In the genomic region with DNA sequence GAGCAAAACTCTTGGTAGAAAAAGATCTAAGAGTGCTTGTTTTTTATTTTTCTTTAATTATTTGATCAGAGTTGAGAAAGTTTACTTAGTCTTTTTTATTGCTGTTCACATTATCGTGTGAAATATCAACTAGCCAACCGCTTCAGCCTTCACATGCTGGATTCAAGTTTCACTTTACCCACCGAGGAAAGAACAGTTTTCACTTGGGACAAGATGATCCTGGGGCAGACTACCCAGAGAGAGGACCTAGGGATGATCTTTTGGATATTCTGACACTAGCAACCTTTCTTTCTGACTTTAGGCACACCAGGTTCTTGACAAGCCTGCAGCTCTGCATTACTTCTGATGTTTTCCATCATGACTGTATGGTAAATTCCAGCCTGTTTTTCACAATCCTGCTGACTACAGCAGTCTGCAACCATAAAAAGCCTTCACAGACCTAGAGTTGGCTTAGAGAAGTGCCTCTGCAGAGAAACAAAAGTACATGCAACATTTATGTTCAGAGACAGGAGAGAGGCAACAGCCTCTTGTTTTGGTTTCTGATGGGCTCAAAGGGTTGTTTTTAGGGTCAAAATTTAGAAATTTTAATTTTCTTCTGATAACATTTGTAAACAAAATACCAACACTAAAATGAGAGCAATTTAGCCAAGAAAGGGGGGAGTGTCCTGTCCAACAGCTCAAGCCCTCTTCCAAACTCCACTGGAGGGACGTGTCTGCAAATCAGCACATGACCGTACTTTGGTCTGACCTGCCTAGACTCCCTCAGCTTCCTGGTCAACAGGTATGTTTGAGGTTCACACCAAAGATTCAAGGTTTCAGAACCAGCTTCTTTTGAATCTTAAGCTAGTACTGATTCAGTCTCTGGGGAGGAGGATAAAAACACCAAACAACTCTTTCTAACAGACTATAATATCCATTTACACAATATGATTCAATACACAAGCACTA, we compare ENCODE assay signal across 10 cellular contexts. TPM values are rescaled to one million over a fixed set of nuclear protein-coding genes. Genes with fewer than 3 reads are reported as not detected.
DNase-seq lines count a peak whose midpoint lies in the region; ATAC-seq, FAIRE-seq and TF ChIP-seq lines count a peak whose summit lies in the region.
"Had no signal": no experiment of that assay in that cellular context is flagged by ENCODE, and none has a peak within 500 bp of the region (broad histone marks: within the 10 kb centered on the region; RNA-seq: fewer than 3 reads in every experiment).

No MANE protein-coding gene starts in this region.

- peak overlapping the region; percentile 54 for H2AFZ ChIP-seq in astrocyte (ENCODE audit: low read depth, low read length)
- H2AFZ ChIP-seq in Karpas-422 (ENCODE audit: low read length), result no peak overlapping the region

- H3K9me3 ChIP-seq in astrocyte (ENCODE audit: insufficient read depth, low read depth, low read length) (no peaks in the 10 kb centered on the region), left ventricle myocardium inferior (replicated peaks) (no peaks in the 10 kb centered on the region), Karpas-422 (ENCODE audit: low read length) (no peaks in the 10 kb centered on the region)

- peaks cover 4% of the 10 kb centered on the region for H3K4me1 ChIP-seq in astrocyte (ENCODE audit: insufficient read depth, low read length)
- peaks cover 17% of the 10 kb centered on the region for H3K4me1 ChIP-seq in left ventricle myocardium inferior
- H3K4me1 ChIP-seq in Karpas-422 (ENCODE audit: low read length), result no peaks in the 10 kb centered on the region

- H3K4me3 ChIP-seq in astrocyte (ENCODE audit: insufficient read depth, low read depth, low read length) (peak overlapping the region; percentile 12), left ventricle myocardium inferior (peak overlapping the region; percentile 61), Karpas-422 (ENCODE audit: low read length) (no peak overlapping the region)

- H3K36me3 ChIP-seq in astrocyte (ENCODE audit: insufficient read depth, low read length) (no peaks in the 10 kb centered on the region), left ventricle myocardium inferior (no peaks in the 10 kb centered on the region), Karpas-422 (ENCODE audit: insufficient read depth, low read length) (no peaks in the 10 kb centered on the region)

- ATAC-seq in HG03457 (IDR thresholded peaks at IDR 0.05; ENCODE audit: unreplicated experiment) (no peak), GM19328 (IDR thresholded peaks at IDR 0.05; ENCODE audit: unreplicated experiment) (no peak), HG03439 (IDR thresholded peaks at IDR 0.05; ENCODE audit: unreplicated experiment) (no peak)

- peaks cover 2% of the 10 kb centered on the region for H3K27me3 Mint-ChIP-seq in astrocyte (ENCODE audit: low read depth, unreplicated experiment)

- intact Hi-C loops in left ventricle myocardium inferior (cut with micrococcal nuclease), result no loop called here

- no peaks in the 10 kb centered on the region for H3K9me3 Mint-ChIP-seq in astrocyte (ENCODE audit: unreplicated experiment)

- no peaks in the 10 kb centered on the region for H3K36me3 Mint-ChIP-seq in astrocyte (ENCODE audit: low read depth, unreplicated experiment)

- H3K4me1 Mint-ChIP-seq in astrocyte (ENCODE audit: low read depth, unreplicated experiment), result peaks cover 16% of the 10 kb centered on the region

- peak; percentile 66 for DNase-seq in EL
- no peak for DNase-seq in astrocyte (ENCODE audit: low read depth)
- no peak for DNase-seq in left ventricle myocardium inferior
- DNase-seq in pulmonary artery endothelial cell (ENCODE audit: low read depth, low spot score), result peak; percentile 22
- DNase-seq in Karpas-422, result no peak
- DNase-seq: activated CD4-positive, alpha-beta T cell treated with anti-CD3 and anti-CD28 coated beads, Interleukin-2, amount 50 U/mL, for 4 hours; NCI-H2029 treated with DMSO at 0.1 percent for 48 hours had no signal

- peak overlapping the region; percentile 74 for H3K4me2 ChIP-seq in astrocyte (ENCODE audit: low read length)
- no peak overlapping the region for H3K4me2 ChIP-seq in Karpas-422 (ENCODE audit: low read depth, low read length, poor library complexity, severe bottlenecking)

- H3K27ac Mint-ChIP-seq in astrocyte (ENCODE audit: unreplicated experiment), result peak overlapping the region; percentile 38

- H3K27me3 ChIP-seq in astrocyte (ENCODE audit: insufficient read depth, low read length) (no peaks in the 10 kb centered on the region), left ventricle myocardium inferior (ENCODE audit: low read depth) (no peaks in the 10 kb centered on the region), Karpas-422 (ENCODE audit: low read length) (no peaks in the 10 kb centered on the region)

- H3K9ac ChIP-seq in astrocyte (ENCODE audit: low read length) (peak overlapping the region; percentile 4), Karpas-422 (ENCODE audit: low read length) (no peak overlapping the region)

- H3K79me2 ChIP-seq in astrocyte (ENCODE audit: insufficient read depth, low read length) (no peaks in the 10 kb centered on the region), Karpas-422 (ENCODE audit: low read length) (no peaks in the 10 kb centered on the region)

- TF ChIP-seq CTCF in astrocyte (IDR thresholded peaks at IDR 0.05; ENCODE audit: insufficient read depth, low read depth, low read length) (no peak), left ventricle myocardium inferior (IDR thresholded peaks at IDR 0.05; ENCODE audit: borderline replicate concordance) (no peak)

- H3K9me2 ChIP-seq in Karpas-422 (replicated peaks; ENCODE audit: insufficient read depth, low read length), result no peaks in the 10 kb centered on the region

- no peaks in the 10 kb centered on the region for H4K20me1 ChIP-seq in astrocyte (ENCODE audit: insufficient read depth, low read length)
- no peaks in the 10 kb centered on the region for H4K20me1 ChIP-seq in Karpas-422 (ENCODE audit: insufficient read depth, low read depth, low read length)

- peak overlapping the region; percentile 60 for H3K4me3 Mint-ChIP-seq in astrocyte (ENCODE audit: unreplicated experiment)

- no peak for FAIRE-seq in astrocyte (lab: Jason Lieb, UNC)

- H3K27ac ChIP-seq in astrocyte (ENCODE audit: low read depth, low read length), result no peak overlapping the region
- peak overlapping the region; percentile 67 for H3K27ac ChIP-seq in left ventricle myocardium inferior (replicated peaks)
- no peak overlapping the region for H3K27ac ChIP-seq in Karpas-422 (ENCODE audit: low read length)

RNA-seq across cellular contexts. Expression of a gene that starts 0.9 kb away (rescaled TPM):
- total RNA-seq in astrocyte, result 1.1 and 2.1 TPM in 2 replicates
- total RNA-seq in left ventricle myocardium inferior, result 23.6 TPM
- 9.3 and 14.5 TPM in 2 replicates for total RNA-seq in pulmonary artery endothelial cell
- not detected in 2 replicates for total RNA-seq in Karpas-422 (2014; rRNA removed; shearing (Covaris generic); ENCODE audit: low replicate concordance)

Comparison
In these comparisons a context has a peak if more than half of its experiments do, and no peak if none do; other contexts are left out.
1. DNase-seq: peak in EL (single experiment) and pulmonary artery endothelial cell (single experiment); none in astrocyte (single experiment), left ventricle myocardium inferior (single experiment) and Karpas-422 (single experiment).